ENCODE assay signal across 16 cellular contexts in the genomic region with DNA sequence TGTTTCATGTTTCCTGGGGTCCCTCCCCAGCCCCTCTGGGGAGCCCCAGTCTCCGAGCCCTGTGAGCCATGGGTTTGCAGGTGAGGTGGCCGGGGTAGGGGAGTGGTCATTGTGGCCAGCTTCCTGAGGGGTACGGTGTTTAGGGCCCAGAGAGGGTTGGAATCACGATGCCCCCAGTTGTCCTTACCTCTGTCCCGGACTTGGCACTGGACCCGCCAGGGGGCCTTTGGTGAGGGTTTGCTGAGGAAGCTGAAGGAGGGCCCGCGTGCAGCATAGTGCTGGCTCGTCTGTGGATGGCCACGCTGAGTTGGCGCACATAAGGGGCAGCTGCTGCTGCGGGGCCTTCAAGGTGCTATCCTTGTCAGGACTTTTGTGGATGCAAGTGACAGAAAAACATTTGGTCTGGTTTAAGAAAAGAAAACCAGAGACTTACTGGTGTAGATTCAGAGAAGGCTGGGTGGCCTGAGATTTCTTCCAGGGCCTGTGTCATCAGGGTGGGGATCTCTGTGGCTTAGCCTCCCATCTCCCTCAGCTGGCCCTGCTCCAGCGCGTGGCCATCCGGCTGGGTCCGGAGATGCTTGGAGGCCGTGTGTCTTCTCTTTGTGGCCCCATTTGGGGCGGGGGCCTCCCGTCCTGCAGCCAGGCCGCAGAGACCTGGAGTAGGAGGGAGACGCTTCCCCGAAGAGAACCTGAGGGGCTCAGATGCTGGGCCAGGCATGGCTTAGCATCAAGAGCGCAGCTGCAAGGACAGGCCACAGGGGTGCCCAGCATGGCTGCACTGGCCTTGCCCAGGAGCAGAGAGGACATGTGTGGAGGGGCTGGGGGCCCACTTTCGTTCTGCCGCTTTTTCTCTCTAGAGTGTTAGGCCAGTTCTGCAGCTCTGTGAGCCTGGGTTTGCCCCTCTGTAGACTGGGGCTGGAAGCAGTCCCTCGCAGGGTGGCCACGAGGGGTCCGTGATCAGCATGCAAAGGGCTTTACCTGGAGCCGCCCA. TPM values are rescaled to one million over a fixed set of nuclear protein-coding genes. Genes with fewer than 3 reads are reported as not detected.
A peak's percentile ranks its signal among the peaks of the same experiment; 100 is the strongest.
DNase-seq lines count a peak whose midpoint lies in the region; ATAC-seq, FAIRE-seq and TF ChIP-seq lines count a peak whose summit lies in the region.
"Had no signal": no experiment of that assay in that cellular context is flagged by ENCODE, and none has a peak within 500 bp of the region (broad histone marks: within the 10 kb centered on the region; RNA-seq: fewer than 3 reads in every experiment).

No MANE protein-coding gene starts in this region.

- TF ChIP-seq CTCF in fibroblast of mammary gland (conservative IDR thresholded peaks at IDR 0.05; ENCODE audit: control insufficient read depth, insufficient read depth, low read depth, low read length) (no peak), sigmoid colon (IDR thresholded peaks at IDR 0.05) (no peak)

- peak overlapping the region; percentile 33 for H3K4me3 Mint-ChIP-seq in activated naive CD4-positive, alpha-beta T cell treated with anti-CD3 and anti-CD28 coated beads, Interleukin-2, amount 50 U/mL, for 24 hours
- H3K4me3 Mint-ChIP-seq in activated naive CD4-positive, alpha-beta T cell treated with anti-CD3 and anti-CD28 coated beads for 36 hours: no peak overlapping the region
- no peak overlapping the region for H3K4me3 Mint-ChIP-seq in activated CD8-positive, alpha-beta T cell treated with anti-CD3 and anti-CD28 coated beads, Interleukin-2, amount 10 ng/mL, durations not matched to agents 7 days and 5 days
- H3K4me3 Mint-ChIP-seq: activated CD4-positive, alpha-beta T cell treated with anti-CD3 and anti-CD28 coated beads for 36 hours; neural crest cell had no signal

- H3K4me3 ChIP-seq in fibroblast of mammary gland (ENCODE audit: control insufficient read depth, low read depth, low read length): no peak overlapping the region
- H3K4me3 ChIP-seq in sigmoid colon: no peak overlapping the region

- WGBS in sigmoid colon, 2 donors: 92 to 94% methylated on average over 29 of the region's 29 CpGs

- TF ChIP-seq POLR2A in sigmoid colon (IDR thresholded peaks at IDR 0.05) (no peak), GM12892 (IDR thresholded peaks at IDR 0.05; ENCODE audit: low read depth, low read length) (no peak)

- DNase-seq in activated naive CD4-positive, alpha-beta T cell treated with anti-CD3 and anti-CD28 coated beads for 36 hours: no peak
- no peak for DNase-seq in activated CD8-positive, alpha-beta T cell treated with anti-CD3 and anti-CD28 coated beads, Interleukin-2, amount 10 ng/mL, durations not matched to agents 7 days and 5 days
- DNase-seq in fibroblast of mammary gland (ENCODE audit: low read depth) (peak; percentile 25), substantia nigra (lab: John Stamatoyannopoulos, UW) (no peak), NCI-H2029 (lab: John Stamatoyannopoulos, UW) (no peak), sigmoid colon (no peak), GM12892 (ENCODE audit: insufficient read length) (no peak)
- DNase-seq: H7, KG1, NCI-H1436, NCI-H510A, PC-3, SW 1271 had no signal

- peaks cover 6 to 67% (median 30%) of the 10 kb centered on the region in 4 donors for H3K36me3 ChIP-seq in sigmoid colon

- no peak for TF ChIP-seq EP300 in sigmoid colon (IDR thresholded peaks at IDR 0.05)

- no peak for FAIRE-seq in GM12892 (lab: Jason Lieb, UNC)

- peaks cover 55% of the 10 kb centered on the region for H3K4me1 Mint-ChIP-seq in activated naive CD4-positive, alpha-beta T cell treated with anti-CD3 and anti-CD28 coated beads, Interleukin-2, amount 50 U/mL, for 24 hours
- peaks cover 57% of the 10 kb centered on the region for H3K4me1 Mint-ChIP-seq in activated naive CD4-positive, alpha-beta T cell treated with anti-CD3 and anti-CD28 coated beads for 36 hours (ENCODE audit: low read depth)
- peaks cover 61% of the 10 kb centered on the region for H3K4me1 Mint-ChIP-seq in activated CD8-positive, alpha-beta T cell treated with anti-CD3 and anti-CD28 coated beads, Interleukin-2, amount 10 ng/mL, durations not matched to agents 7 days and 5 days (ENCODE audit: low read depth)

- no peaks in the 10 kb centered on the region for H3K9me3 ChIP-seq in sigmoid colon

- intact Hi-C loops in activated naive CD4-positive, alpha-beta T cell treated with anti-CD3 and anti-CD28 coated beads for 36 hours (cut with micrococcal nuclease): loop anchor here (2.0 kb wide), 1 partner anchor 17 kb away; no protein-coding TSS in a partner anchor
- intact Hi-C loops in sigmoid colon (cut with DNase I): no loop called here

- CTCF ChIA-PET in activated naive CD4-positive, alpha-beta T cell treated with anti-CD3 and anti-CD28 coated beads for 36 hours (lab: Charles Lee): interaction anchor here (0.9 to 1.2 kb wide), 2 partner anchors 8 to 34 kb away, joined by 4 to 6 read pairs; no protein-coding TSS in a partner anchor
- CTCF ChIA-PET in activated CD8-positive, alpha-beta T cell treated with anti-CD3 and anti-CD28 coated beads, Interleukin-2, amount 10 ng/mL, durations not matched to agents 7 days and 5 days (lab: Charles Lee): interaction anchor here (0.9 to 2.8 kb wide), 6 partner anchors 10 to 154 kb away, joined by 3 to 18 read pairs (median 4); partner anchors contain the start of gene MGRN1

- H3K9me3 Mint-ChIP-seq in activated naive CD4-positive, alpha-beta T cell treated with anti-CD3 and anti-CD28 coated beads, Interleukin-2, amount 50 U/mL, for 24 hours: no peaks in the 10 kb centered on the region
- H3K9me3 Mint-ChIP-seq in activated naive CD4-positive, alpha-beta T cell treated with anti-CD3 and anti-CD28 coated beads for 36 hours: no peaks in the 10 kb centered on the region
- no peaks in the 10 kb centered on the region for H3K9me3 Mint-ChIP-seq in activated CD8-positive, alpha-beta T cell treated with anti-CD3 and anti-CD28 coated beads, Interleukin-2, amount 10 ng/mL, durations not matched to agents 7 days and 5 days (ENCODE audit: insufficient read depth)
- H3K9me3 Mint-ChIP-seq: neural crest cell had no signal

- peaks cover 0 to 18% (median 16%) of the 10 kb centered on the region in 4 donors for H3K4me1 ChIP-seq in sigmoid colon

- H3K36me3 Mint-ChIP-seq in activated naive CD4-positive, alpha-beta T cell treated with anti-CD3 and anti-CD28 coated beads, Interleukin-2, amount 50 U/mL, for 24 hours: no peaks in the 10 kb centered on the region
- H3K36me3 Mint-ChIP-seq in activated naive CD4-positive, alpha-beta T cell treated with anti-CD3 and anti-CD28 coated beads for 36 hours (ENCODE audit: low read depth): peaks cover 19% of the 10 kb centered on the region
- H3K36me3 Mint-ChIP-seq in activated CD8-positive, alpha-beta T cell treated with anti-CD3 and anti-CD28 coated beads, Interleukin-2, amount 10 ng/mL, durations not matched to agents 7 days and 5 days (ENCODE audit: low read depth): peaks cover 36% of the 10 kb centered on the region

- H3K27ac ChIP-seq in substantia nigra (ENCODE audit: low read depth, low read length, poor library complexity, severe bottlenecking): peak overlapping the region; percentile 30
- peak overlapping the region in 2 of 4 donors; percentile 36 to 45 for H3K27ac ChIP-seq in sigmoid colon

- peak; percentile 0 for ATAC-seq in activated CD8-positive, alpha-beta T cell treated with anti-CD3 and anti-CD28 coated beads, Interleukin-2, amount 10 ng/mL, durations not matched to agents 7 days and 5 days
- ATAC-seq: PC-3 had no signal

- POLR2A ChIA-PET in activated CD8-positive, alpha-beta T cell treated with anti-CD3 and anti-CD28 coated beads, Interleukin-2, amount 10 ng/mL, durations not matched to agents 7 days and 5 days (lab: Charles Lee): interaction anchor here (1.5 kb wide), 1 partner anchor 43 kb away, joined by 4 read pairs; no protein-coding TSS in a partner anchor

- no peaks in the 10 kb centered on the region for H3K27me3 Mint-ChIP-seq in activated naive CD4-positive, alpha-beta T cell treated with anti-CD3 and anti-CD28 coated beads, Interleukin-2, amount 50 U/mL, for 24 hours
- no peaks in the 10 kb centered on the region for H3K27me3 Mint-ChIP-seq in activated naive CD4-positive, alpha-beta T cell treated with anti-CD3 and anti-CD28 coated beads for 36 hours (ENCODE audit: low read depth)
- no peaks in the 10 kb centered on the region for H3K27me3 Mint-ChIP-seq in activated CD8-positive, alpha-beta T cell treated with anti-CD3 and anti-CD28 coated beads, Interleukin-2, amount 10 ng/mL, durations not matched to agents 7 days and 5 days (ENCODE audit: low read depth)
- H3K27me3 Mint-ChIP-seq: activated CD4-positive, alpha-beta T cell treated with anti-CD3 and anti-CD28 coated beads for 36 hours had no signal

- H3K27ac Mint-ChIP-seq in activated naive CD4-positive, alpha-beta T cell treated with anti-CD3 and anti-CD28 coated beads, Interleukin-2, amount 50 U/mL, for 24 hours: no peak overlapping the region
- H3K27ac Mint-ChIP-seq in activated naive CD4-positive, alpha-beta T cell treated with anti-CD3 and anti-CD28 coated beads for 36 hours: no peak overlapping the region
- peak overlapping the region; percentile 92 for H3K27ac Mint-ChIP-seq in activated CD8-positive, alpha-beta T cell treated with anti-CD3 and anti-CD28 coated beads, Interleukin-2, amount 10 ng/mL, durations not matched to agents 7 days and 5 days

- no peaks in the 10 kb centered on the region for H3K27me3 ChIP-seq in sigmoid colon

RNA-seq across cellular contexts. Expression of gene NUDT16L1, which starts 33.7 kb away (rescaled TPM):
- 10 to 100 TPM; 20.0 to 20.7 TPM for total RNA-seq in activated naive CD4-positive, alpha-beta T cell treated with anti-CD3 and anti-CD28 coated beads for 36 hours
- total RNA-seq in activated CD8-positive, alpha-beta T cell treated with anti-CD3 and anti-CD28 coated beads, Interleukin-2, amount 10 ng/mL, durations not matched to agents 7 days and 5 days: 10 to 100 TPM; 32.6 to 36.2 TPM
- total RNA-seq in sigmoid colon: 10 to 100 TPM; 16.6 to 21.8 (median 18.6) TPM
- polyA plus RNA-seq in sigmoid colon: 10 to 100 TPM; 53.7 to 75.1 (median 61.9) TPM
- 13.5 TPM for polyA plus RNA-seq in GM12892 (2012; ENCODE audit: missing spikeins)

RNA-seq across cellular contexts. Expression of gene MGRN1, which starts 35.0 kb away (rescaled TPM):
- 10 to 100 TPM; 46.3 to 48.8 TPM for total RNA-seq in activated naive CD4-positive, alpha-beta T cell treated with anti-CD3 and anti-CD28 coated beads for 36 hours
- total RNA-seq in activated CD8-positive, alpha-beta T cell treated with anti-CD3 and anti-CD28 coated beads, Interleukin-2, amount 10 ng/mL, durations not matched to agents 7 days and 5 days: 10 to 100 TPM; 77.3 to 80.6 TPM
- 10 to 100 TPM; 18.4 to 37.9 (median 31.0) TPM for total RNA-seq in sigmoid colon
- polyA plus RNA-seq in sigmoid colon: 10 to 100 TPM; 16.8 to 34.5 (median 23.4) TPM
- polyA plus RNA-seq in GM12892 (2012; ENCODE audit: missing spikeins): 15.2 TPM

RNA-seq across cellular contexts. Expression of gene UBALD1, which starts 45.0 kb away (rescaled TPM):
- 1 to 10 TPM; 8.5 to 9.3 TPM for total RNA-seq in activated naive CD4-positive, alpha-beta T cell treated with anti-CD3 and anti-CD28 coated beads for 36 hours
- total RNA-seq in activated CD8-positive, alpha-beta T cell treated with anti-CD3 and anti-CD28 coated beads, Interleukin-2, amount 10 ng/mL, durations not matched to agents 7 days and 5 days: 10 to 100 TPM; 15.0 to 18.9 TPM
- 10 to 100 TPM in 3 of 4 donors, 1 to 10 TPM in 1; 7.6 to 20.2 (median 14.1) TPM for total RNA-seq in sigmoid colon
- 10 to 100 TPM; 10.4 to 22.9 (median 12.6) TPM for polyA plus RNA-seq in sigmoid colon
- 2.1 TPM for polyA plus RNA-seq in GM12892 (2012; ENCODE audit: missing spikeins)
